Comparison of ENCODE assay signal across 21 cellular contexts in the genomic region with DNA sequence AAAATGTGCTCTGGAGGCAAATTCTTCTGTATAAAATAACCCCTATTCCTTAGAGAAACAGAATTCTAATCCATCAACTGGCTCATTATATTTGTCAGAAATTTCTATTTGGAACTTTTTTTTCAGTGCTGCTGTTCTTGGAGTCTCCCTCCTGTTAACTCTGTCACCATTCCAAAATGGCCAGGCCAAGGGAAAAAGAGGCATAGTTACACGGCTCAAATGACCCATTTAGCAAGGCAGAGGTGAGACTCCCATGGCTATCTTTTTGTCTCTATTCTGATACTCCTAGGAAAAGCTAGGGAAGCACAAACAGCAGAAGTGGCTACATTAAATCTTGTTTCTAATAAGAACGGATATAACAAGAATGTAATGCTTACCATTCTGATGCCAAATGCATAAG.
A peak's percentile ranks its signal among the peaks of the same experiment; 100 is the strongest.
DNase-seq lines count a peak whose midpoint lies in the region; ATAC-seq, FAIRE-seq and TF ChIP-seq lines count a peak whose summit lies in the region.
"Had no signal": no experiment of that assay in that cellular context is flagged by ENCODE, and none has a peak within 500 bp of the region (broad histone marks: within the 10 kb centered on the region; RNA-seq: fewer than 3 reads in every experiment).

No MANE protein-coding gene starts in this region.

- no peak for TF ChIP-seq EP300 in tibial nerve (IDR thresholded peaks at IDR 0.05)

- H3K4me3 ChIP-seq in neutrophil (ENCODE audit: low read depth in 1 of 2, low read length in 1 of 2), result no peak overlapping the region
- H3K4me3 ChIP-seq in tibial nerve, result no peak overlapping the region
- H3K4me3 ChIP-seq: BLaER1, colonic mucosa, GM23338 had no signal

- peak; percentile 76 for ATAC-seq in Right ventricle myocardium superior (ENCODE audit: poor library complexity)
- ATAC-seq in omental fat pad (ENCODE audit: low FRiP score), result no peak
- ATAC-seq in HG03571 (IDR thresholded peaks at IDR 0.05; ENCODE audit: unreplicated experiment), result no peak
- ATAC-seq: GM23338; naive thymus-derived CD8-positive, alpha-beta T cell had no signal

- H3K36me3 ChIP-seq in neutrophil, result peaks cover 85% of the 10 kb centered on the region
- peaks cover 0 to 7% (median 0%) of the 10 kb centered on the region in 3 donors for H3K36me3 ChIP-seq in tibial nerve
- H3K36me3 ChIP-seq: colonic mucosa had no signal

- DNase-seq in Right ventricle myocardium superior (no peak), tibial nerve (ENCODE audit: low spot score in 2 of 2) (no peak), GM19239 (ENCODE audit: insufficient read length, low spot score) (no peak), omental fat pad (ENCODE audit: low spot score) (no peak)
- DNase-seq: activated CD4-positive, alpha-beta T cell treated with anti-CD3 and anti-CD28 coated beads, Interleukin-2, amount 50 U/mL, for 1 hour; activated gamma-delta T cell treated with Interleukin-2 at 50 U/mL for 16 hours; colonic mucosa; mammary epithelial cell; naive thymus-derived CD8-positive, alpha-beta T cell; NCI-H2081; NCI-H510A; SHP77; stimulated activated CD4-positive, alpha-beta T cell treated with anti-CD3 and anti-CD28 coated beads, Interleukin-2, amount 100 ng/mL, for 48 hours had no signal

- no peak for FAIRE-seq in GM19239 (lab: Jason Lieb, UNC)
- FAIRE-seq: endometrium, small intestine had no signal

- intact Hi-C loops in Right ventricle myocardium superior (cut with DNase I), result no loop called here

- WGBS in tibial nerve, 2 donors, result 35 to 40% methylated on average over 2 of the region's 2 CpGs

- TF ChIP-seq CTCF in neutrophil (IDR thresholded peaks at IDR 0.05) (no peak), tibial nerve (IDR thresholded peaks at IDR 0.05) (no peak), omental fat pad (IDR thresholded peaks at IDR 0.05) (no peak)

- H3K27me3 ChIP-seq in neutrophil (no peaks in the 10 kb centered on the region), tibial nerve (no peaks in the 10 kb centered on the region)
- H3K27me3 ChIP-seq: BLaER1, colonic mucosa had no signal

- peak overlapping the region; percentile 83 for H3K27ac ChIP-seq in angular gyrus (ENCODE audit: low read depth, low read length)
- H3K27ac ChIP-seq in neutrophil, result peak overlapping the region; percentile 42
- peak overlapping the region; percentile 31 to 89 (median 55) for H3K27ac ChIP-seq in tibial nerve
- H3K27ac ChIP-seq: BLaER1, colonic mucosa, KMS-11 had no signal

- H3K4me1 ChIP-seq in neutrophil (ENCODE audit: control insufficient read depth in 1 of 2, insufficient read depth in 1 of 2, low read depth in 1 of 2, low read length in 1 of 2) (peaks cover 23 to 31% of the 10 kb centered on the region in 2 experiments), tibial nerve (peaks cover 0 to 87% (median 38%) of the 10 kb centered on the region in 4 donors)
- H3K4me1 ChIP-seq: colonic mucosa had no signal

- H3K9me3 ChIP-seq in neutrophil (no peaks in the 10 kb centered on the region), tibial nerve (no peaks in the 10 kb centered on the region)
- H3K9me3 ChIP-seq: BLaER1, colonic mucosa had no signal

- no peak for TF ChIP-seq POLR2A in tibial nerve (IDR thresholded peaks at IDR 0.05)
